Comparison of ENCODE assay signal across 14 cellular contexts in the genomic region with DNA sequence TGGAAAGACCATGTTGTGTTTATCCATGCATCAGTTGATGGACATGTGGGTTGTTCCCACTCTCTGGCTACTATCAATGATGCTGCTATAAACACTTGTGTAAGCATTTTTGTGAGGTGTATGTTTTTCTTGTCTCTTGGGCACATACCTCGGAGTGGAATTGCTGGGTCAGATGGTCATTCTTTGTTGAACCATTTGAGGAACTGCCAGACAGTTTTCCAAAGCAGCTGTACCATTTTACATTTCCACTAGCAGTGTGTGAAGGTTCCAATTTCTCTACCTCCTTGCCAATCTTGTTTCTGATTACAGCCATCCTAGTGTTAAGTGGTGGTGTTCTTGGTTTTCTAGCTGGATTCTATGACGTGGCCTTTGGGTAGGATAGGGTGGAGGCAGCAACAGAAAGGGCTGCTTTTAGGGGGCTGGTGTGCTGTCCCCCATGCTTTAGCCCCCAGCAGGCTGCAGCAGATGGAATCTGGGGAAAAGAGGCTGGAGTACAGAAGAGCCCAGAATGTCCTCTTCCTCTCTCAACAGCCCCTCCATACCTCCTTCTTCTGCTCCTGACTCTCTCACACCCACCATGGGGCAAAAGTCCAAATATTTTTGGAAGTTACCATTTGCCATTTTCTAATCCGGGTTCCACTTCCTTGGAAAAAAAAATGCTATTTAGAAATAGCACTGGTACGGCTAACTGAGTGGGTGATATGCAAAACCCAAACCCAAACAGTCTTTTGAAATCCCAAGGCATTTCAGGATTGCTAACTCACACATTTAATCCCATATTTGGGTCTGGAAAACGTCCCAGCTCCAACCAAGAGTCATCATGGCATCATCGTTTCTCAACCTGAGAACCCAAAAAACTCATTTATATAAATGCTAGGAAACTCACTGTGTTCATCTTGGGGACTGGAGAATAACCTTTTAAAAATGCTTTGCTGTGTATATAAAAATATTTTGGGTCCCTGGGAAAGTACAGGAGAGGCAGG.
DNase-seq lines count a peak whose midpoint lies in the region; ATAC-seq and TF ChIP-seq lines count a peak whose summit lies in the region.
"Had no signal": no experiment of that assay in that cellular context is flagged by ENCODE, and none has a peak within 500 bp of the region (broad histone marks: within the 10 kb centered on the region; RNA-seq: fewer than 3 reads in every experiment).

No MANE protein-coding gene starts in this region.

- no peak overlapping the region for H3K23ac ChIP-seq in mesenchymal stem cell (ENCODE audit: low read length in 2 of 2)

- no peak overlapping the region for H2BK5ac ChIP-seq in mesenchymal stem cell (ENCODE audit: low read depth, low read length, poor library complexity, severe bottlenecking)

- H3K27me3 ChIP-seq in mammary epithelial cell (ENCODE audit: insufficient read depth, low read length), result no peaks in the 10 kb centered on the region
- H3K27me3 ChIP-seq in mesenchymal stem cell (ENCODE audit: control insufficient read depth in 1 of 2, insufficient read depth in 1 of 2, low read length in 2 of 2), result no peaks in the 10 kb centered on the region
- H3K27me3 ChIP-seq in CD8-positive, alpha-beta T cell (ENCODE audit: insufficient read depth, low read length), result no peaks in the 10 kb centered on the region
- H3K27me3 ChIP-seq in heart left ventricle, result peaks cover 0 to 10% (median 0%) of the 10 kb centered on the region in 9 donors
- H3K27me3 ChIP-seq: tibial nerve had no signal

- no peaks in the 10 kb centered on the region for H4K20me1 ChIP-seq in mammary epithelial cell (ENCODE audit: insufficient read depth, low read length)

- no peak overlapping the region for H3K14ac ChIP-seq in mesenchymal stem cell (ENCODE audit: low read length in 2 of 2)

- H4K91ac ChIP-seq in mesenchymal stem cell (ENCODE audit: low read length), result no peak overlapping the region

- DNase-seq in AG08395 (ENCODE audit: low spot score) (peak; percentile 93), HS-5 (ENCODE audit: low read depth) (peak; percentile 82), mammary epithelial cell (peak; percentile 45), mesenchymal stem cell (peak; percentile 51), lower leg skin (ENCODE audit: low spot score in 2 of 2) (no peak), heart left ventricle (no peak)
- no peak for DNase-seq in CD8-positive, alpha-beta T cell
- DNase-seq: activated naive CD4-positive, alpha-beta T cell; DMS79 treated with DMSO at 0.1 percent for 48 hours; NCI-H2171; nucleus accumbens had no signal

- H3K18ac ChIP-seq in mesenchymal stem cell (ENCODE audit: low read depth in 1 of 2, low read length in 2 of 2), result no peak overlapping the region

- no TSS peak for BruUV-seq in mammary epithelial cell (replicated peaks; lab: Mats Ljungman, UMichigan)

- H2BK15ac ChIP-seq in mesenchymal stem cell (ENCODE audit: low read depth, poor library complexity, severe bottlenecking), result no peak overlapping the region

- H3K4me2 ChIP-seq in mammary epithelial cell (ENCODE audit: insufficient read depth, low read depth, low read length) (no peak overlapping the region), mesenchymal stem cell (ENCODE audit: low read length, poor library complexity, severe bottlenecking) (no peak overlapping the region)

- no peak overlapping the region for H2BK120ac ChIP-seq in mesenchymal stem cell (ENCODE audit: low read depth, low read length)

- no peak for ATAC-seq in CD8-positive, alpha-beta T cell
- no peak for ATAC-seq in HG03521 (IDR thresholded peaks at IDR 0.05; ENCODE audit: unreplicated experiment)
- ATAC-seq in heart left ventricle, result no peak

- CTCF ChIA-PET in mammary epithelial cell (lab: Charles Lee; ENCODE audit: low non-redundant PET), result interaction anchor here (0.6 kb wide), 1 partner anchor 32 kb away, joined by 4 read pairs; no protein-coding TSS in a partner anchor
- CTCF ChIA-PET in CD8-positive, alpha-beta T cell (lab: Charles Lee), result no interaction called here

- no peaks in the 10 kb centered on the region for H3K4me1 ChIP-seq in mammary epithelial cell (ENCODE audit: insufficient read depth, low read length)
- H3K4me1 ChIP-seq in mesenchymal stem cell (ENCODE audit: control insufficient read depth, insufficient read depth, low read depth, low read length), result peaks cover 1% of the 10 kb centered on the region
- H3K4me1 ChIP-seq in CD8-positive, alpha-beta T cell (ENCODE audit: insufficient read depth, low read length), result no peaks in the 10 kb centered on the region
- peaks cover 0 to 11% (median 0%) of the 10 kb centered on the region in 12 donors for H3K4me1 ChIP-seq in heart left ventricle

- no peak overlapping the region for H2BK12ac ChIP-seq in mesenchymal stem cell (ENCODE audit: low read length in 2 of 2)

- no peak overlapping the region for H3K4me3 Mint-ChIP-seq in CD8-positive, alpha-beta T cell
- H3K4me3 Mint-ChIP-seq: memory B cell had no signal

- H3K27ac ChIP-seq in mammary epithelial cell (ENCODE audit: insufficient read depth, low read depth, low read length) (no peak overlapping the region), mesenchymal stem cell (ENCODE audit: low read length, poor library complexity, severe bottlenecking) (no peak overlapping the region), heart left ventricle (peak overlapping the region in 3 of 12 donors; percentile 29 to 49 (median 37))
- H3K27ac ChIP-seq in CD8-positive, alpha-beta T cell (ENCODE audit: low read depth, low read length), result no peak overlapping the region

- TF ChIP-seq POLR2A in lower leg skin (IDR thresholded peaks at IDR 0.05), result no peak
- no peak for TF ChIP-seq POLR2A in heart left ventricle (IDR thresholded peaks at IDR 0.05)

- peaks cover 3% of the 10 kb centered on the region for H3K27me3 Mint-ChIP-seq in CD8-positive, alpha-beta T cell (ENCODE audit: low read depth)

- H3K79me1 ChIP-seq in mesenchymal stem cell (replicated peaks; ENCODE audit: low read length, poor library complexity, severe bottlenecking), result no peaks in the 10 kb centered on the region

- H3K36me3 Mint-ChIP-seq in CD8-positive, alpha-beta T cell, result no peaks in the 10 kb centered on the region
- H3K36me3 Mint-ChIP-seq: memory B cell had no signal

- H3K27ac Mint-ChIP-seq in CD8-positive, alpha-beta T cell, result no peak overlapping the region
- H3K27ac Mint-ChIP-seq: memory B cell had no signal

- H3K4me3 ChIP-seq in mammary epithelial cell (replicated peaks in 1 of 3; ENCODE audit: insufficient read depth in 1 of 3, low read depth in 2 of 3, low read length in 3 of 3) (no peak overlapping the region), mesenchymal stem cell (ENCODE audit: insufficient read depth in 1 of 2, low read depth in 1 of 2, low read length in 2 of 2) (no peak overlapping the region), lower leg skin (ENCODE audit: low read depth, poor library complexity, severe bottlenecking) (no peak overlapping the region), heart left ventricle (no peak overlapping the region)
- H3K4me3 ChIP-seq in CD8-positive, alpha-beta T cell (ENCODE audit: low read depth, low read length), result no peak overlapping the region
- H3K4me3 ChIP-seq: tibial nerve had no signal

- no peaks in the 10 kb centered on the region for H3K36me3 ChIP-seq in mammary epithelial cell (ENCODE audit: insufficient read depth, low read length)
- H3K36me3 ChIP-seq in mesenchymal stem cell (ENCODE audit: control insufficient read depth in 1 of 2, insufficient read depth in 2 of 2, low read depth in 1 of 2, low read length in 2 of 2), result no peaks in the 10 kb centered on the region
- H3K36me3 ChIP-seq in CD8-positive, alpha-beta T cell (ENCODE audit: insufficient read depth, low read length), result no peaks in the 10 kb centered on the region
- H3K36me3 ChIP-seq in heart left ventricle, result no peaks in the 10 kb centered on the region

- no peaks in the 10 kb centered on the region for H3K9me3 Mint-ChIP-seq in CD8-positive, alpha-beta T cell
- H3K9me3 Mint-ChIP-seq: memory B cell had no signal

- no peak overlapping the region for H3K4ac ChIP-seq in mesenchymal stem cell (ENCODE audit: low read depth in 1 of 2, low read length in 2 of 2)

- dilution Hi-C loops in mammary epithelial cell (cut with HindIII; ENCODE audit: low sequenced_read_pairs), result no loop called here

- intact Hi-C loops in mammary epithelial cell (cut with micrococcal nuclease), result no loop called here
- intact Hi-C loops in CD8-positive, alpha-beta T cell (cut with DNase I, micrococcal nuclease), result no loop called here
- intact Hi-C loops in lower leg skin (cut with DNase I; ENCODE audit: low total_unique reads), result no loop called here
- intact Hi-C loops in heart left ventricle (cut with DNase I), result loop anchor here in 1 of 10 donors (10.0 kb wide), 1 partner anchor 183 kb away; no protein-coding TSS in a partner anchor

- no peak for TF ChIP-seq CTCF in mammary epithelial cell (conservative IDR thresholded peaks at IDR 0.05 in 1 of 2, IDR thresholded peaks at IDR 0.05 in 1 of 2; ENCODE audit: extremely low read depth in 1 of 2, insufficient read depth in 1 of 2, low read depth in 1 of 2, low read length in 2 of 2)
- TF ChIP-seq CTCF in CD8-positive, alpha-beta T cell (IDR thresholded peaks at IDR 0.05), result no peak
- no peak for TF ChIP-seq CTCF in lower leg skin (IDR thresholded peaks at IDR 0.05)
- no peak for TF ChIP-seq CTCF in heart left ventricle (IDR thresholded peaks at IDR 0.05)

- in situ Hi-C loops in mammary epithelial cell (cut with MboI; ENCODE audit: low sequenced_read_pairs in 2 of 2), result no loop called here

- no peaks in the 10 kb centered on the region for H3K79me2 ChIP-seq in mammary epithelial cell (ENCODE audit: insufficient read depth, low read length)

- no peak overlapping the region for H2AK5ac ChIP-seq in mesenchymal stem cell (ENCODE audit: low read length, severe bottlenecking)

- H3K9ac ChIP-seq in mammary epithelial cell (ENCODE audit: insufficient read depth, low read length) (no peak overlapping the region), mesenchymal stem cell (ENCODE audit: low read length) (peak overlapping the region; percentile 39)

- H2AFZ ChIP-seq in mammary epithelial cell (ENCODE audit: low read depth, low read length), result no peak overlapping the region
- H2AFZ ChIP-seq in mesenchymal stem cell (ENCODE audit: low read depth, low read length), result no peak overlapping the region

- H3K4me1 Mint-ChIP-seq in CD8-positive, alpha-beta T cell (ENCODE audit: low read depth), result no peaks in the 10 kb centered on the region

- peak overlapping the region; percentile 47 for H4K8ac ChIP-seq in mesenchymal stem cell (ENCODE audit: low read length)

- no peaks in the 10 kb centered on the region for H3K9me3 ChIP-seq in mammary epithelial cell (replicated peaks; ENCODE audit: insufficient read depth, low read length)
- H3K9me3 ChIP-seq in mesenchymal stem cell (ENCODE audit: control insufficient read depth, low read length), result no peaks in the 10 kb centered on the region
- no peaks in the 10 kb centered on the region for H3K9me3 ChIP-seq in CD8-positive, alpha-beta T cell (ENCODE audit: low read length)
- no peaks in the 10 kb centered on the region for H3K9me3 ChIP-seq in heart left ventricle
- H3K9me3 ChIP-seq: tibial nerve had no signal

- POLR2A ChIA-PET in CD8-positive, alpha-beta T cell (lab: Charles Lee), result no interaction called here

- WGBS in mammary epithelial cell (ENCODE audit: low coverage, missing lambda C conversion rate), result 38% methylated on average over 6 of the region's 6 CpGs
- WGBS in mesenchymal stem cell, result 66% methylated on average over 5 of the region's 6 CpGs
- WGBS in lower leg skin, 2 donors, result 74 to 75% methylated on average over 6 of the region's 6 CpGs
- WGBS in heart left ventricle, 4 donors, result 67 to 84% (median 81%) methylated on average over 6 of the region's 6 CpGs

Comparison
In these comparisons a context has a peak if more than half of its experiments do, and no peak if none do; other contexts are left out.
1. DNase-seq: peak in AG08395 (single experiment), HS-5 (single experiment), mammary epithelial cell (single experiment) and mesenchymal stem cell (single experiment); none in CD8-positive, alpha-beta T cell (0 of 7), lower leg skin (0 of 2) and heart left ventricle (0 of 5).